ENCODE assay signal across 8 cellular contexts in genomic region chr13:74132768-74133656, GRCh38. TPM values are rescaled to one million over a fixed set of nuclear protein-coding genes. Genes with fewer than 3 reads are reported as not detected.
DNase-seq lines count a peak whose midpoint lies in the region; ATAC-seq, FAIRE-seq and TF ChIP-seq lines count a peak whose summit lies in the region.

No MANE protein-coding gene starts in this region.

- H3K4me3 ChIP-seq in ACC112 (ENCODE audit: low read depth, low read length) (peak overlapping the region; percentile 90), HCT116 (replicated peaks in 1 of 2; ENCODE audit: low read depth in 1 of 2, low read length in 2 of 2) (peak overlapping the region; percentile 56 to 68), HepG2 (replicated peaks in 1 of 3; ENCODE audit: insufficient read depth in 1 of 3, low read depth in 2 of 3, low read length in 3 of 3) (peak overlapping the region; percentile 59 to 72 (median 64))

- CTCF ChIA-PET in HCT116 (lab: Charles Lee): no interaction called here
- CTCF ChIA-PET in HepG2 (lab: Yijun Ruan, JAX; ENCODE audit: low intra/inter-chr PET ratio, low total read pairs): no interaction called here

- FAIRE-seq in HepG2 (lab: Jason Lieb, UNC): no peak

- H3K36me3 ChIP-seq in ACC112 (ENCODE audit: insufficient read depth, low read length) (no peaks in the 10 kb centered on the region), HCT116 (ENCODE audit: control insufficient read depth in 1 of 2, insufficient read depth in 2 of 2, low read length in 2 of 2) (no peaks in the 10 kb centered on the region), HepG2 (replicated peaks in 1 of 2; ENCODE audit: control insufficient read depth in 1 of 2, insufficient read depth in 2 of 2, low read length in 2 of 2) (no peaks in the 10 kb centered on the region)

- RAD21 ChIA-PET in HCT116 (lab: Charles Lee; ENCODE audit: low non-redundant PET in 1 of 2, low total read pairs in 2 of 2, uncharacterized antibody in 2 of 2, unreplicated experiment in 2 of 2): no interaction called here

- POLR2A ChIA-PET in HCT116 (lab: Charles Lee): no interaction called here
- POLR2A ChIA-PET in HepG2 (lab: Yijun Ruan, JAX): no interaction called here

- intact Hi-C loops in HCT116 (cut with micrococcal nuclease) (loop anchor here (5.0 to 10.0 kb wide), 2 partner anchors 278 to 1406 kb away; partner anchors contain the start of genes BORA and MZT1), HepG2 (cut with micrococcal nuclease; ENCODE audit: unreplicated experiment) (loop anchor here (5.0 to 10.0 kb wide), 3 partner anchors 94 to 298 kb away; no protein-coding TSS in a partner anchor)

- H3K4me2 ChIP-seq in HCT116 (ENCODE audit: low read length) (peak overlapping the region; percentile 96), HepG2 (ENCODE audit: low read depth, low read length) (peak overlapping the region; percentile 70)

- H3K4me1 ChIP-seq in ACC112 (ENCODE audit: control insufficient read depth, insufficient read depth, low read length, unreplicated experiment) (peaks cover 36% of the 10 kb centered on the region), HCT116 (ENCODE audit: control insufficient read depth in 1 of 2, insufficient read depth in 2 of 2, low read length in 2 of 2) (peaks cover 28 to 40% of the 10 kb centered on the region in 2 experiments), HepG2 (ENCODE audit: insufficient read depth, low read length) (peaks cover 59% of the 10 kb centered on the region)

- BruUV-seq in HCT116 (replicated peaks; lab: Mats Ljungman, UMichigan) (no TSS peak), HepG2 (replicated peaks; lab: Mats Ljungman, UMichigan) (no TSS peak)

- H3K27ac ChIP-seq in ACC112 (ENCODE audit: low read depth, low read length): peak overlapping the region; percentile 71
- peak overlapping the region; percentile 49 for H3K27ac ChIP-seq in HCT116 (ENCODE audit: low read depth, low read length)
- H3K27ac ChIP-seq in HepG2 (ENCODE audit: extremely low read length, insufficient read depth, low read length): peak overlapping the region; percentile 33

- no peaks in the 10 kb centered on the region for H3K9me3 ChIP-seq in HCT116 (ENCODE audit: control insufficient read depth in 1 of 2, insufficient read depth in 1 of 2, low read depth in 1 of 2, low read length in 2 of 2)
- H3K9me3 ChIP-seq in HepG2 (ENCODE audit: low read length): no peaks in the 10 kb centered on the region

- TF ChIP-seq EP300 in HepG2 (IDR thresholded peaks at IDR 0.05; ENCODE audit: low read depth in 2 of 2, low read length in 2 of 2): no peak
- no peak for TF ChIP-seq EP300 in HepG2 (CRISPR knock-in tag; IDR thresholded peaks at IDR 0.05; ENCODE audit: borderline replicate concordance)

- in situ Hi-C loops in HepG2 (cut with HindIII; ENCODE audit: extremely low pct_ligation_motif_present, low pct_unique_long_range_greater_than_20kb): no loop called here

- H3K9ac ChIP-seq in HCT116 (ENCODE audit: low read length): peak overlapping the region; percentile 58
- peak overlapping the region; percentile 49; the same call in 1 of the 2 replicates for H3K9ac ChIP-seq in HepG2 (ENCODE audit: insufficient read depth, low read depth, low read length)

- TF ChIP-seq POLR2A in HCT116 (IDR thresholded peaks at IDR 0.05; ENCODE audit: borderline replicate concordance, extremely low read depth, insufficient read depth, insufficient read length) (no peak), HepG2 (IDR thresholded peaks at IDR 0.05; ENCODE audit: insufficient read depth in 1 of 2, low read depth in 2 of 2, low read length in 2 of 2) (no peak)

- H2AFZ ChIP-seq in ACC112 (ENCODE audit: low read length, unreplicated experiment): peak overlapping the region; percentile 46
- peak overlapping the region; percentile 91 for H2AFZ ChIP-seq in HCT116 (ENCODE audit: low read depth, low read length, poor library complexity, severe bottlenecking)
- H2AFZ ChIP-seq in HepG2 (ENCODE audit: low read length): no peak overlapping the region

- H3K9me2 ChIP-seq in HCT116 (ENCODE audit: insufficient read depth): no peaks in the 10 kb centered on the region

- WGBS in HepG2 (ENCODE audit: low lambda C conversion rate): 2% methylated on average over 29 of the region's 34 CpGs

- no peaks in the 10 kb centered on the region for H4K20me1 ChIP-seq in HCT116 (ENCODE audit: insufficient read depth)
- H4K20me1 ChIP-seq in HepG2 (ENCODE audit: insufficient read depth, low read length): no peaks in the 10 kb centered on the region

- no peak for TF ChIP-seq RAD21 in HCT116 (IDR thresholded peaks at IDR 0.05; ENCODE audit: low read depth)
- no peak for TF ChIP-seq RAD21 in HepG2 (CRISPR knock-in tag; IDR thresholded peaks at IDR 0.05)

- TF ChIP-seq CTCF in HCT116 (IDR thresholded peaks at IDR 0.05 in 2 of 3, conservative IDR thresholded peaks at IDR 0.05 in 1 of 3; ENCODE audit: borderline replicate concordance in 1 of 3, insufficient read depth in 1 of 3, low read depth in 2 of 3, low read length in 2 of 3): no peak
- no peak for TF ChIP-seq CTCF in HepG2 (CRISPR knock-in tag; IDR thresholded peaks at IDR 0.05)

- no peak for ATAC-seq in HCT116
- no peak; the same call in 2 of the 3 replicates for ATAC-seq in HepG2
- no peak for ATAC-seq in HG03280 (IDR thresholded peaks at IDR 0.05; ENCODE audit: unreplicated experiment)
- no peak for ATAC-seq in HG03139 (IDR thresholded peaks at IDR 0.05; ENCODE audit: unreplicated experiment)

- no peak for DNase-seq in HCT116 (ENCODE audit: low read depth, low spot score)
- peak in 3 of 4 experiments; percentile 2 to 19 (median 13) for DNase-seq in activated CD4-positive, CD25-positive, alpha-beta regulatory T cell (lab: John Stamatoyannopoulos, UW)
- DNase-seq in cerebellar cortex (ENCODE audit: low spot score): peak; percentile 45
- no peak for DNase-seq in HepG2 (ENCODE audit: low spot score)
- peak; percentile 19 to 31 for DNase-seq in stimulated activated CD4-positive, alpha-beta T cell treated with anti-CD3 and anti-CD28 coated beads, Interleukin-4, amount 100 ng/mL, for 48 hours (ENCODE audit: low read depth in 2 of 2)

- peaks cover 45% of the 10 kb centered on the region for H3K79me2 ChIP-seq in ACC112 (ENCODE audit: control insufficient read depth, insufficient read depth, low read length, unreplicated experiment)
- 0 out of 2 replicates have a peak, but pooled peaks cover 4% of the 10 kb centered on the region for H3K79me2 ChIP-seq in HCT116 (ENCODE audit: insufficient read depth, low read length)
- peaks cover 5% of the 10 kb centered on the region for H3K79me2 ChIP-seq in HepG2 (ENCODE audit: insufficient read depth, low read length)

- no peaks in the 10 kb centered on the region for H3K27me3 ChIP-seq in ACC112 (ENCODE audit: insufficient read depth, low read length)
- no peaks in the 10 kb centered on the region for H3K27me3 ChIP-seq in HCT116 (ENCODE audit: insufficient read depth, low read length)
- H3K27me3 ChIP-seq in HepG2 (ENCODE audit: control insufficient read depth in 1 of 2, insufficient read depth in 2 of 2, low read length in 2 of 2): peaks cover 0 to 31% of the 10 kb centered on the region in 2 experiments; a peak in 1 of 5 replicates

TF ChIP-seq in HCT116, 20 proteins besides CTCF, POLR2A, EP300 and RAD21 (continues in another document):
- TF ChIP-seq ATF3 (IDR thresholded peaks at IDR 0.05) (no peak), MAX (IDR thresholded peaks at IDR 0.05) (no peak), EZH2 (IDR thresholded peaks at IDR 0.05) (no peak), SP1 (IDR thresholded peaks at IDR 0.05; ENCODE audit: low read depth) (no peak)

TF ChIP-seq in HepG2, 621 proteins besides CTCF, POLR2A, EP300 and RAD21 (continues in another document):
- TF ChIP-seq RFX1 (IDR thresholded peaks at IDR 0.05) (no peak), ZNF18 (CRISPR knock-in tag; IDR thresholded peaks at IDR 0.05; ENCODE audit: insufficient replicate concordance) (no peak), XRCC5 (optimal IDR thresholded peaks at IDR 0.05; ENCODE audit: low read length) (peak; percentile 19), EEA1 (CRISPR knock-in tag; IDR thresholded peaks at IDR 0.05; ENCODE audit: borderline replicate concordance) (no peak), ZNF652 (CRISPR knock-in tag; IDR thresholded peaks at IDR 0.05; ENCODE audit: borderline replicate concordance, low read depth) (peak; percentile 81)

RNA-seq across cellular contexts. Expression of gene KLF12, which starts 1.2 kb away (rescaled TPM):
- total RNA-seq in HCT116 (2021; ENCODE audit: unreplicated experiment) (7.8 TPM), HepG2 (2016; rRNA removed; fragmentation: Illumina TruSeq; extraction: Trizol) (0.66 and 1.2 TPM in 2 replicates)
- polyA plus RNA-seq in HCT116 (2012): 1.6 and 2.5 TPM in 2 replicates
- total RNA-seq in HepG2 (2016; cell fraction: cytosol; rRNA removed; fragmentation: Illumina TruSeq; extraction: Trizol; ENCODE audit: low read depth): 0.35 and 0.40 TPM in 2 replicates
- total RNA-seq in HepG2 (2016; cell fraction: insoluble cytoplasmic fraction; rRNA removed; fragmentation: Illumina TruSeq; extraction: Trizol): 0.63 and 0.85 TPM in 2 replicates
- 0.19 and 0.24 TPM in 2 replicates for total RNA-seq in HepG2 (2016; cell fraction: membrane; rRNA removed; fragmentation: Illumina TruSeq; extraction: Trizol)
- 1.3 and 1.4 TPM in 2 replicates for total RNA-seq in HepG2 (2016; cell fraction: nucleus; rRNA removed; fragmentation: Illumina TruSeq; extraction: Trizol)
- polyA plus RNA-seq in HepG2 (2011; rRNA removed): 1.0 and 1.5 TPM in 2 replicates
- 0.38 and 0.64 TPM in 2 replicates for polyA plus RNA-seq in HepG2 (2011; cell fraction: cytosol; rRNA removed)
- polyA plus RNA-seq in HepG2 (2011; cell fraction: nucleus; rRNA removed): 1.6 and 1.8 TPM in 2 replicates
- 1.9 and 4.0 TPM in 2 replicates for polyA plus RNA-seq in HepG2 (2012)
- polyA plus RNA-seq in HepG2 (2016; cell fraction: cytosol; fragmentation: Illumina TruSeq; extraction: Trizol; ENCODE audit: low read depth): 0.11 and 0.14 TPM in 2 replicates
- 0.47 and 0.63 TPM in 2 replicates for polyA plus RNA-seq in HepG2 (2016; cell fraction: insoluble cytoplasmic fraction; fragmentation: Illumina TruSeq; extraction: Trizol; ENCODE audit: low read depth)
- 0.07 and 0.13 TPM in 2 replicates for polyA plus RNA-seq in HepG2 (2016; cell fraction: membrane; fragmentation: Illumina TruSeq; extraction: Trizol; ENCODE audit: low read depth)
- polyA plus RNA-seq in HepG2 (2016; cell fraction: nucleus; fragmentation: Illumina TruSeq; extraction: Trizol; ENCODE audit: insufficient read depth, low read depth): 0.59 and 0.63 TPM in 2 replicates
- polyA minus RNA-seq in HepG2 (2011; rRNA and poly(A)+ RNA removed; ENCODE audit: low replicate concordance): 13.2 and 77.0 TPM in 2 replicates
- 1.7 and 1.8 TPM in 2 replicates for polyA minus RNA-seq in HepG2 (2011; cell fraction: cytosol; rRNA and poly(A)+ RNA removed)
- polyA minus RNA-seq in HepG2 (2011; cell fraction: nucleus; rRNA and poly(A)+ RNA removed): 7.0 and 8.9 TPM in 2 replicates

Comparison
In these comparisons a context has a peak if more than half of its experiments do, and no peak if none do; other contexts are left out.
1. DNase-seq: peak in activated CD4-positive, CD25-positive, alpha-beta regulatory T cell (3 of 4), cerebellar cortex (single experiment) and stimulated activated CD4-positive, alpha-beta T cell treated with anti-CD3 and anti-CD28 coated beads, Interleukin-4, amount 100 ng/mL, for 48 hours (2 of 2); none in HCT116 (single experiment) and HepG2 (single experiment).
2. Peak in every context shown above with its lines, with median percentiles within 50 percentile points of each other: H3K27ac ChIP-seq and H3K4me3 ChIP-seq.